ENCODE assay signal across 9 cellular contexts in the genomic region with DNA sequence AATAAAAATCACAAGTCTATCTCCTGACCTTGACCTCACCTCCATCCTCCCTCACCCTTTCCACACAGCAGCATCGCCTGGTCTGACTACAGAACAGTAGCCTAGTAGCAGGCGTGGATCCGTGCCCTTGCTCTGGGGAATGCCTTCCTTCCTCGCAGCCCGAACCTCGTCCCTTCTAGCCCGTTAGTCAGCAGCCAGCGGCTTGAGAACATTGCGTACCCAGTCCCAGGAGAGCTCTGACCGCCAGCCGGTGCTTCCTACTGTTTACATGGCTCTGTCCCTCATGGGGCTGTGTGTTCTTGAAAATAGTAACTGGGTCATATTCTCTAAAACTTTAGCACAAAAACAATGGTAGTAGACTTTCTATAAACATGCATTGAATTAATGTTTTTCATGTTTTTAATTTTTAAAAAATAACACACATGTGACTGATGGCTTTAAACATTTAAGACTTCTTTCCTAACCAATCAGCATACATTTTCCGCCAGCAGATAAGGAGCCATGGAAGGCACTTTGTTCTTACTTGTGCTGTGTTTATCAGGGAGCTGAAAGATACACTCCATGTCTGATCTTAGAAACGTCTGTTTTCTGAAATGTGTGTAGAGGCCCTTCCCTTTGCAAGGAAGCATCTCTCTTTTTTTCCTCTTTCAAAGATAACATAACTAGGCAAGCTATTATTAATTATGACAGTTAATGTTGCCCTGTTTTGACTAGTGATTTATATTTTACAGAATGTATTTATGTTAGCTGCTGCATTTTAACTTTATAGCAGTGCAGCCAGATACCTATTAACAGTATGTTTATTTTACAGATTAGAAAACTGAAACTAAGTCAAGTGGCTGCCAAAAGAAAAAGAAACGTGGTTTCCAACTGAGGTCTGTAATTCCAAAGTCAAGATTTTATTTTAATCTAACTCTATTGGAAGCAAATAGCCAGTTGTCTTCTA.
DNase-seq lines count a peak whose midpoint lies in the region; TF ChIP-seq lines count a peak whose summit lies in the region.
"Had no signal": no experiment of that assay in that cellular context is flagged by ENCODE, and none has a peak within 500 bp of the region (broad histone marks: within the 10 kb centered on the region; RNA-seq: fewer than 3 reads in every experiment).

No MANE protein-coding gene starts in this region.

- intact Hi-C loops in cardiac septum (cut with DNase I): loop anchor here (10.0 kb wide), 1 partner anchor 679 kb away; a partner anchor contains a TSS

- H3K4me3 ChIP-seq in astrocyte of the cerebellum (ENCODE audit: low read depth, low read length): no peak overlapping the region
- H3K4me3 ChIP-seq in neuronal stem cell (ENCODE audit: low read length in 2 of 2): no peak overlapping the region

- no peak overlapping the region for H2BK120ac ChIP-seq in neuronal stem cell (ENCODE audit: low read depth, low read length)

- H3K9me3 ChIP-seq in neuronal stem cell (replicated peaks in 1 of 2; ENCODE audit: control insufficient read depth in 2 of 2, insufficient read depth in 1 of 2, low read depth in 1 of 2, low read length in 2 of 2): no peaks in the 10 kb centered on the region

- no peaks in the 10 kb centered on the region for H3K27me3 ChIP-seq in neuronal stem cell (ENCODE audit: control insufficient read depth in 3 of 3, insufficient read depth in 3 of 3, low read depth in 1 of 3, low read length in 3 of 3)

- H2AFZ ChIP-seq in neuronal stem cell (ENCODE audit: low read length): no peak overlapping the region

- no peaks in the 10 kb centered on the region for H3K4me1 ChIP-seq in neuronal stem cell (ENCODE audit: control insufficient read depth in 2 of 2, insufficient read depth in 1 of 2, low read depth in 1 of 2, low read length in 2 of 2)

- peak; percentile 3 for DNase-seq in astrocyte of the cerebellum (ENCODE audit: low read depth)
- peak; percentile 90 for DNase-seq in cardiac septum (ENCODE audit: low spot score)
- DNase-seq in pons (ENCODE audit: low spot score): peak; percentile 20
- DNase-seq in neuronal stem cell (ENCODE audit: low spot score): no peak
- no peak for DNase-seq in dedifferentiated amniotic fluid mesenchymal stem cell (ENCODE audit: extremely low spot score)
- no peak for DNase-seq in effector CD4-positive, alpha-beta T cell
- DNase-seq in stimulated activated CD4-positive, alpha-beta T cell treated with anti-CD3 and anti-CD28 coated beads, Interleukin-2, amount 100 ng/mL, for 48 hours: no peak
- DNase-seq: T-cell had no signal

- H3K23ac ChIP-seq in neuronal stem cell (ENCODE audit: low read depth, low read length, poor library complexity): no peak overlapping the region

- H3K18ac ChIP-seq in neuronal stem cell (ENCODE audit: low read length): no peak overlapping the region

- no peaks in the 10 kb centered on the region for H3K36me3 ChIP-seq in neuronal stem cell (replicated peaks in 1 of 2; ENCODE audit: control insufficient read depth in 2 of 2, insufficient read depth in 2 of 2, low read length in 2 of 2)

- no peak overlapping the region for H2BK5ac ChIP-seq in neuronal stem cell (ENCODE audit: low read length)

- H3K4ac ChIP-seq in neuronal stem cell (ENCODE audit: low read length): no peak overlapping the region

- no peak overlapping the region for H3K14ac ChIP-seq in neuronal stem cell (ENCODE audit: low read length)

- no peak overlapping the region for H2BK15ac ChIP-seq in neuronal stem cell (ENCODE audit: low read length)

- TF ChIP-seq CTCF in 22Rv1 (IDR thresholded peaks at IDR 0.05) (no peak), astrocyte of the cerebellum (IDR thresholded peaks at IDR 0.05; ENCODE audit: low read depth, low read length, missing control alignments) (no peak)

- H2AK5ac ChIP-seq in neuronal stem cell (ENCODE audit: low read depth, low read length): no peak overlapping the region

- no peak overlapping the region for H4K8ac ChIP-seq in neuronal stem cell (ENCODE audit: low read depth, low read length)

- H3K4me2 ChIP-seq in neuronal stem cell (ENCODE audit: insufficient read depth, low read length, poor library complexity, severe bottlenecking): no peak overlapping the region

- WGBS in neuronal stem cell (ENCODE audit: extremely low coverage in 2 of 2, insufficient read length in 2 of 2, insufficient replicate concordance in 1 of 2), 2 donors: no CpG with 5 or more reads among the region's 14 CpGs

- no peak overlapping the region for H2BK12ac ChIP-seq in neuronal stem cell (ENCODE audit: low read length)

- H3K27ac ChIP-seq in 22Rv1 (peak overlapping the region; percentile 19), neuronal stem cell (replicated peaks; ENCODE audit: low read length) (no peak overlapping the region)

- no peaks in the 10 kb centered on the region for H3K79me1 ChIP-seq in neuronal stem cell (ENCODE audit: low read depth, low read length)

- H3K9ac ChIP-seq in neuronal stem cell (ENCODE audit: low read depth, low read length, poor library complexity): no peak overlapping the region

- no peak overlapping the region for H4K91ac ChIP-seq in neuronal stem cell (ENCODE audit: low read depth, low read length, poor library complexity)

- in situ Hi-C loops in astrocyte of the cerebellum (cut with HindIII; ENCODE audit: low sequenced_read_pairs): no loop called here

Comparison
In these comparisons a context has a peak if more than half of its experiments do, and no peak if none do; other contexts are left out.
1. DNase-seq: peak in astrocyte of the cerebellum (single experiment), cardiac septum (single experiment) and pons (single experiment); none in neuronal stem cell (single experiment), dedifferentiated amniotic fluid mesenchymal stem cell (single experiment), effector CD4-positive, alpha-beta T cell (single experiment) and stimulated activated CD4-positive, alpha-beta T cell treated with anti-CD3 and anti-CD28 coated beads, Interleukin-2, amount 100 ng/mL, for 48 hours (0 of 2).